Comparison of ENCODE assay signal across 1 cellular context in genomic region chr10:131929122-131929845, GRCh38.
TF ChIP-seq lines count a peak whose summit lies in the region.

No MANE protein-coding gene starts in this region.

TF ChIP-seq in H1, 55 proteins besides CTCF, POLR2A, EP300 and RAD21:
- TF ChIP-seq JUN (IDR thresholded peaks at IDR 0.05; ENCODE audit: low read depth, low read length) (no peak), SRF (IDR thresholded peaks at IDR 0.05; ENCODE audit: low read depth, low read length) (no peak)
